Comparison of ENCODE assay signal across 34 cellular contexts in the genomic region with DNA sequence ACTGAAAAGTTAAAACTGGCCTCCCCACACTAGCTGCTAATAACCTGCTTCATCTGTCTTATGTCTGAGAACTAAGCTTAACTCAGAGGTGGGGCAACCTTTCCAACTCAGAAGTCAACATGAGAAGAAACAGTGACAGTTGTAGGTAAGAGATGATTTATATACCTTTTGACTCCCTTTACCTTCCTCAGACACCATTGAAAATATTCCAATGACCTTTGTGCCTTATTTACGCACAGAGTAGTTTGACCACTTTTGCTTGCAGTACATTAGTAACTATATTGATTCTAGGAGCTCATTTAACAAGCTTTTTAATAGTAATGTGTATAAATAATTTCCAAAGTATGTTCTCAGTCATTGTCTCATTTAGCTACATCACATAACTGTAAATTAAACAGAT.
"Had no signal": no experiment of that assay in that cellular context is flagged by ENCODE, and none has a peak within 500 bp of the region (broad histone marks: within the 10 kb centered on the region; RNA-seq: fewer than 3 reads in every experiment).

No MANE protein-coding gene starts in this region.

- FAIRE-seq: TTC549 had no signal

- H3K27ac Mint-ChIP-seq: activated CD4-positive, alpha-beta memory T cell treated with anti-CD3 and anti-CD28 coated beads, Interleukin-2, amount 10 ng/mL, durations not matched to agents 7 days and 5 days; activated CD4-positive, alpha-beta T cell treated with anti-CD3 and anti-CD28 coated beads, Interleukin-2, amount 10 ng/mL, durations not matched to agents 7 days and 5 days; activated naive CD4-positive, alpha-beta T cell treated with anti-CD3 and anti-CD28 coated beads, Interleukin-2, amount 10 ng/mL, durations not matched to agents 7 days and 5 days; activated naive CD4-positive, alpha-beta T cell treated with anti-CD3 and anti-CD28 coated beads, Interleukin-2, amount 50 U/mL, for 72 hours; activated naive CD8-positive, alpha-beta T cell treated with anti-CD3 and anti-CD28 coated beads, Interleukin-2, amount 10 ng/mL, durations not matched to agents 7 days and 5 days; activated T-cell treated with anti-CD3 and anti-CD28 coated beads, Interleukin-2, amount 50 U/mL, for 24 hours; activated T-cell treated with anti-CD3 and anti-CD28 coated beads, Interleukin-2, amount 50 U/mL, for 72 hours; brain; dendritic cell treated with granulocyte-macrophage colony-stimulating factor and Interleukin-4, amounts not matched to agents 40 ng/mL and 50 ng/mL, for 4 days; endodermal cell; WTC11 had no signal

- H3K9me3 Mint-ChIP-seq: activated naive CD4-positive, alpha-beta T cell treated with anti-CD3 and anti-CD28 coated beads, Interleukin-2, amount 10 ng/mL, durations not matched to agents 7 days and 5 days; brain; dendritic cell treated with granulocyte-macrophage colony-stimulating factor and Interleukin-4, amounts not matched to agents 40 ng/mL and 50 ng/mL, for 4 days; endodermal cell had no signal

- H3K4me3 ChIP-seq: ascending aorta, breast epithelium, cardiac muscle cell, coronary artery, dorsolateral prefrontal cortex, esophagus muscularis mucosa, gastrocnemius medialis, heart left ventricle had no signal

- H3K36me3 ChIP-seq: ascending aorta, breast epithelium, cardiac muscle cell, esophagus muscularis mucosa, gastrocnemius medialis, heart left ventricle had no signal

- H3K27ac ChIP-seq: ascending aorta, breast epithelium, cardiac muscle cell, coronary artery, dorsolateral prefrontal cortex, esophagus muscularis mucosa, foreskin keratinocyte, gastrocnemius medialis, heart left ventricle, VCaP had no signal

- DNase-seq: activated CD4-positive, alpha-beta memory T cell treated with anti-CD3 and anti-CD28 coated beads, Interleukin-2, amount 10 ng/mL, durations not matched to agents 7 days and 5 days; activated CD4-positive, alpha-beta T cell treated with anti-CD3 and anti-CD28 coated beads for 1 hour; activated CD4-positive, alpha-beta T cell treated with anti-CD3 and anti-CD28 coated beads for 4 hours; activated CD4-positive, alpha-beta T cell treated with anti-CD3 and anti-CD28 coated beads, Interleukin-2, amount 10 ng/mL, durations not matched to agents 7 days and 5 days; activated CD4-positive, alpha-beta T cell treated with anti-CD3 and anti-CD28 coated beads, Interleukin-2, amount 50 U/mL, for 4 hours; activated CD8-positive, alpha-beta memory T cell treated with anti-CD3 and anti-CD28 coated beads, Interleukin-2, amount 50 U/mL, for 48 hours; activated gamma-delta T cell; activated naive CD4-positive, alpha-beta T cell; activated naive CD4-positive, alpha-beta T cell treated with anti-CD3 and anti-CD28 coated beads, Interleukin-2, amount 10 ng/mL, durations not matched to agents 7 days and 5 days; activated naive CD8-positive, alpha-beta T cell treated with anti-CD3 and anti-CD28 coated beads, Interleukin-2, amount 10 ng/mL, durations not matched to agents 7 days and 5 days; activated T-cell treated with anti-CD3 and anti-CD28 coated beads for 4 hours; activated T-cell treated with anti-CD3 and anti-CD28 coated beads, Interleukin-2, amount 50 U/mL, for 24 hours; activated T-cell treated with anti-CD3 and anti-CD28 coated beads, Interleukin-2, amount 50 U/mL, for 72 hours; central memory CD4-positive, alpha-beta T cell; dorsolateral prefrontal cortex; effector memory CD4-positive, alpha-beta T cell; endodermal cell; erythroblast; gastrocnemius medialis; glutamatergic neuron; heart left ventricle; T-helper 2 cell had no signal

- H3K9me3 ChIP-seq: ascending aorta, breast epithelium, esophagus muscularis mucosa, gastrocnemius medialis, heart left ventricle had no signal

- ATAC-seq: activated naive CD4-positive, alpha-beta T cell treated with anti-CD3 and anti-CD28 coated beads, Interleukin-2, amount 50 U/mL, for 72 hours; activated T-cell treated with anti-CD3 and anti-CD28 coated beads, Interleukin-2, amount 50 U/mL, for 72 hours; gastrocnemius medialis; heart left ventricle; WTC11 had no signal

- H3K27me3 ChIP-seq: ascending aorta, breast epithelium, cardiac muscle cell, esophagus muscularis mucosa, gastrocnemius medialis had no signal

- H3K4me1 ChIP-seq: ascending aorta, breast epithelium, esophagus muscularis mucosa, foreskin keratinocyte, gastrocnemius medialis, heart left ventricle had no signal

- H3K4me3 Mint-ChIP-seq: activated CD4-positive, alpha-beta memory T cell treated with anti-CD3 and anti-CD28 coated beads, Interleukin-2, amount 10 ng/mL, durations not matched to agents 7 days and 5 days; activated CD4-positive, alpha-beta T cell treated with anti-CD3 and anti-CD28 coated beads, Interleukin-2, amount 10 ng/mL, durations not matched to agents 7 days and 5 days; activated naive CD4-positive, alpha-beta T cell treated with anti-CD3 and anti-CD28 coated beads, Interleukin-2, amount 10 ng/mL, durations not matched to agents 7 days and 5 days; activated naive CD8-positive, alpha-beta T cell treated with anti-CD3 and anti-CD28 coated beads, Interleukin-2, amount 10 ng/mL, durations not matched to agents 7 days and 5 days; activated T-cell treated with anti-CD3 and anti-CD28 coated beads, Interleukin-2, amount 50 U/mL, for 24 hours; activated T-cell treated with anti-CD3 and anti-CD28 coated beads, Interleukin-2, amount 50 U/mL, for 72 hours; brain; dendritic cell treated with granulocyte-macrophage colony-stimulating factor and Interleukin-4, amounts not matched to agents 40 ng/mL and 50 ng/mL, for 4 days; endodermal cell; WTC11 had no signal

- H3K27me3 Mint-ChIP-seq: activated CD4-positive, alpha-beta memory T cell treated with anti-CD3 and anti-CD28 coated beads, Interleukin-2, amount 10 ng/mL, durations not matched to agents 7 days and 5 days; activated CD4-positive, alpha-beta T cell treated with anti-CD3 and anti-CD28 coated beads, Interleukin-2, amount 10 ng/mL, durations not matched to agents 7 days and 5 days; activated naive CD4-positive, alpha-beta T cell treated with anti-CD3 and anti-CD28 coated beads, Interleukin-2, amount 10 ng/mL, durations not matched to agents 7 days and 5 days; activated T-cell treated with anti-CD3 and anti-CD28 coated beads, Interleukin-2, amount 50 U/mL, for 24 hours; brain had no signal

- H3K36me3 Mint-ChIP-seq: activated naive CD4-positive, alpha-beta T cell treated with anti-CD3 and anti-CD28 coated beads, Interleukin-2, amount 10 ng/mL, durations not matched to agents 7 days and 5 days; activated naive CD8-positive, alpha-beta T cell treated with anti-CD3 and anti-CD28 coated beads, Interleukin-2, amount 10 ng/mL, durations not matched to agents 7 days and 5 days; brain; WTC11 had no signal

- H3K4me1 Mint-ChIP-seq: activated CD4-positive, alpha-beta memory T cell treated with anti-CD3 and anti-CD28 coated beads, Interleukin-2, amount 10 ng/mL, durations not matched to agents 7 days and 5 days; activated CD4-positive, alpha-beta T cell treated with anti-CD3 and anti-CD28 coated beads, Interleukin-2, amount 10 ng/mL, durations not matched to agents 7 days and 5 days; activated naive CD4-positive, alpha-beta T cell treated with anti-CD3 and anti-CD28 coated beads, Interleukin-2, amount 10 ng/mL, durations not matched to agents 7 days and 5 days; activated naive CD8-positive, alpha-beta T cell treated with anti-CD3 and anti-CD28 coated beads, Interleukin-2, amount 10 ng/mL, durations not matched to agents 7 days and 5 days; brain had no signal
